In genomic region chr4:82431026-82431745, GRCh38 we compare ENCODE assay signal across 8 cellular contexts. TPM values are rescaled to one million over a fixed set of nuclear protein-coding genes. Genes with fewer than 3 reads are reported as not detected.
A peak's percentile ranks its signal among the peaks of the same experiment; 100 is the strongest.
DNase-seq lines count a peak whose midpoint lies in the region; ATAC-seq and TF ChIP-seq lines count a peak whose summit lies in the region.

No MANE protein-coding gene starts in this region.

- peak overlapping the region; percentile 68 for H2AK5ac ChIP-seq in mesendoderm (ENCODE audit: low read length)

- no peak for TF ChIP-seq CTCF in coronary artery (IDR thresholded peaks at IDR 0.05)

- H3K4me3 ChIP-seq in coronary artery (peak overlapping the region; percentile 97), mesendoderm (ENCODE audit: low read length) (peak overlapping the region; percentile 84)

- WGBS in mesendoderm (ENCODE audit: extremely low coverage, insufficient coverage, low lambda C conversion rate) = no CpG with 5 or more reads among the region's 31 CpGs

- H3K79me2 ChIP-seq in mesendoderm (ENCODE audit: control insufficient read depth, insufficient read depth, low read length) = peaks cover 87% of the 10 kb centered on the region

- no peak overlapping the region for H2BK120ac ChIP-seq in mesendoderm (ENCODE audit: low read depth, low read length)

- peak overlapping the region; percentile 96 for H3K56ac ChIP-seq in mesendoderm (ENCODE audit: low read length)

- no peak overlapping the region for H3K18ac ChIP-seq in mesendoderm (ENCODE audit: low read length)

- peaks cover 2% of the 10 kb centered on the region for H3K36me3 ChIP-seq in mesendoderm (ENCODE audit: control insufficient read depth, insufficient read depth, low read length)

- no peak overlapping the region for H4K5ac ChIP-seq in mesendoderm (ENCODE audit: low read length)

- no peak overlapping the region for H2BK15ac ChIP-seq in mesendoderm (replicated peaks; ENCODE audit: low read depth)

- no peak overlapping the region for H4K8ac ChIP-seq in mesendoderm (ENCODE audit: low read depth, low read length)

- H3K27me3 Mint-ChIP-seq in stimulated activated naive CD8-positive, alpha-beta T cell treated with anti-CD3 and anti-CD28 coated beads, Interleukin-15, amount 100 ng/mL, for 72 hours = no peaks in the 10 kb centered on the region

- H3K27ac ChIP-seq in coronary artery (peak overlapping the region; percentile 86 to 98), mesendoderm (ENCODE audit: low read depth, low read length) (peak overlapping the region; percentile 1)

- peaks cover 75% of the 10 kb centered on the region for H3K4me1 Mint-ChIP-seq in stimulated activated naive CD8-positive, alpha-beta T cell treated with anti-CD3 and anti-CD28 coated beads, Interleukin-15, amount 100 ng/mL, for 72 hours

- H3K9me3 Mint-ChIP-seq in stimulated activated naive CD8-positive, alpha-beta T cell treated with anti-CD3 and anti-CD28 coated beads, Interleukin-15, amount 100 ng/mL, for 72 hours = no peaks in the 10 kb centered on the region

- ATAC-seq in HG03439 (IDR thresholded peaks at IDR 0.05; ENCODE audit: unreplicated experiment) = peak; percentile 4
- no peak for ATAC-seq in stimulated activated naive CD8-positive, alpha-beta T cell treated with anti-CD3 and anti-CD28 coated beads, Interleukin-15, amount 100 ng/mL, for 72 hours
- no peak for ATAC-seq in GM19023 (IDR thresholded peaks at IDR 0.05; ENCODE audit: unreplicated experiment)

- peak overlapping the region; percentile 89 for H3K9ac ChIP-seq in mesendoderm (ENCODE audit: low read length)

- no peaks in the 10 kb centered on the region for H3K27me3 ChIP-seq in mesendoderm (ENCODE audit: insufficient read depth, low read length, poor library complexity)

- H3K4me3 Mint-ChIP-seq in stimulated activated naive CD8-positive, alpha-beta T cell treated with anti-CD3 and anti-CD28 coated beads, Interleukin-15, amount 100 ng/mL, for 72 hours = peak overlapping the region; percentile 97 to 100

- H3K27ac Mint-ChIP-seq in stimulated activated naive CD8-positive, alpha-beta T cell treated with anti-CD3 and anti-CD28 coated beads, Interleukin-15, amount 100 ng/mL, for 72 hours = peak overlapping the region; percentile 92 to 98

- no peak overlapping the region for H3K23ac ChIP-seq in mesendoderm (ENCODE audit: low read length)

- H3K4me1 ChIP-seq in mesendoderm (ENCODE audit: control insufficient read depth, low read depth, low read length) = no peaks in the 10 kb centered on the region

- peak; percentile 66 for DNase-seq in DMS79 treated with DMSO at 0.1 percent for 48 hours (lab: John Stamatoyannopoulos, UW)
- peak; percentile 37 for DNase-seq in T-helper 9 cell
- DNase-seq in coronary artery (ENCODE audit: low spot score) = no peak
- DNase-seq in mesendoderm = peak; percentile 63
- peak; percentile 30 to 41 for DNase-seq in stimulated activated naive CD8-positive, alpha-beta T cell treated with anti-CD3 and anti-CD28 coated beads, Interleukin-15, amount 100 ng/mL, for 72 hours
- no peak for DNase-seq in SW 1271 (lab: John Stamatoyannopoulos, UW)

- H3K4ac ChIP-seq in mesendoderm (ENCODE audit: low read depth, low read length) = no peak overlapping the region

- H3K79me1 ChIP-seq in mesendoderm (ENCODE audit: low read length) = peaks cover 5% of the 10 kb centered on the region

- H2BK5ac ChIP-seq in mesendoderm (ENCODE audit: low read length) = no peak overlapping the region

- peak overlapping the region; percentile 83 for H3K4me2 ChIP-seq in mesendoderm (ENCODE audit: low read length)

RNA-seq across cellular contexts. Expression of gene ENOPH1, which starts 0.8 kb away (rescaled TPM):
- polyA plus RNA-seq in mesendoderm (2013, experiment 1 of 2) = 65.7 TPM
- 66.6 TPM for polyA plus RNA-seq in mesendoderm (2013, experiment 2 of 2)

RNA-seq across cellular contexts. Expression of gene HNRNPDL, which starts 0.9 kb away (rescaled TPM):
- 533 TPM for polyA plus RNA-seq in mesendoderm (2013, experiment 1 of 2)
- polyA plus RNA-seq in mesendoderm (2013, experiment 2 of 2) = 528 TPM

RNA-seq across cellular contexts. Expression of gene HNRNPD, which starts 57.4 kb away (rescaled TPM):
- polyA plus RNA-seq in mesendoderm (2013, experiment 1 of 2) = 767 TPM
- 774 TPM for polyA plus RNA-seq in mesendoderm (2013, experiment 2 of 2)

Comparison
In these comparisons a context has a peak if more than half of its experiments do, and no peak if none do; other contexts are left out.
1. DNase-seq: peak in DMS79 treated with DMSO at 0.1 percent for 48 hours (single experiment), T-helper 9 cell (single experiment), mesendoderm (single experiment) and stimulated activated naive CD8-positive, alpha-beta T cell treated with anti-CD3 and anti-CD28 coated beads, Interleukin-15, amount 100 ng/mL, for 72 hours (2 of 2); none in coronary artery (single experiment) and SW 1271 (0 of 2).